In the genomic region with DNA sequence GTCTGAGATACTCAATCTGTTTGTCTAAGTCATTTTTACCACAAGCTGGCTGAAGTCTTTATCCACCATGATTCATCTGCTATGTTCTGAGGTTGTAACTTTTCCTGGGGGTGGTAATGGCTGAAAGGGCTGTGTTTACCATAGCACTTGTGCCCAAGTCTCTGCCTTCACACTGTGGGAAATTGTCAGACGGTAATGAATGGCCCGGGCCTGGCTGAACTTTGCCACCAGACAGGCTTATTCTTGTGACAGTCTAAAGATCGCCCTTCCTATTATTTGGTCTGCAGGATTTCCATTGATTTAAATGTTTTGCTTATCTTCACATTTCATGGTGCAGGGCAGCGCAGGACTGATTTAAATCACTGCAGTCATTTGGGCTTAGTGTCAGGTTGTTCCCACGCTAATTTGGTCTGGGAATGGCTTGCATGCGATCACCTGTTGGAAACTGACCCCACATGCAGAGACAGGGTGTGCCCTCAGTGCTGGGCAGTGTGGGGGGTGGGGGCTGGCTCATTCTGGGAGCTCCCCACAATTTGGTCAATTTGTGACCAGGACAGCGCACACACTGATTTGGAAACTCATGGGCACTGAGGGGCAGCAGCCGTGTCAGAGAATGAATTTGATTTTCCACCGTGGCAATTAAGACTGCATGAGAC, we compare ENCODE assay signal across 1 cellular context.
TF ChIP-seq lines count a peak whose summit lies in the region.

No MANE protein-coding gene starts in this region.

TF ChIP-seq in GM23338, 12 proteins besides CTCF, POLR2A, EP300 and RAD21:
- TF ChIP-seq, protein P1, sequence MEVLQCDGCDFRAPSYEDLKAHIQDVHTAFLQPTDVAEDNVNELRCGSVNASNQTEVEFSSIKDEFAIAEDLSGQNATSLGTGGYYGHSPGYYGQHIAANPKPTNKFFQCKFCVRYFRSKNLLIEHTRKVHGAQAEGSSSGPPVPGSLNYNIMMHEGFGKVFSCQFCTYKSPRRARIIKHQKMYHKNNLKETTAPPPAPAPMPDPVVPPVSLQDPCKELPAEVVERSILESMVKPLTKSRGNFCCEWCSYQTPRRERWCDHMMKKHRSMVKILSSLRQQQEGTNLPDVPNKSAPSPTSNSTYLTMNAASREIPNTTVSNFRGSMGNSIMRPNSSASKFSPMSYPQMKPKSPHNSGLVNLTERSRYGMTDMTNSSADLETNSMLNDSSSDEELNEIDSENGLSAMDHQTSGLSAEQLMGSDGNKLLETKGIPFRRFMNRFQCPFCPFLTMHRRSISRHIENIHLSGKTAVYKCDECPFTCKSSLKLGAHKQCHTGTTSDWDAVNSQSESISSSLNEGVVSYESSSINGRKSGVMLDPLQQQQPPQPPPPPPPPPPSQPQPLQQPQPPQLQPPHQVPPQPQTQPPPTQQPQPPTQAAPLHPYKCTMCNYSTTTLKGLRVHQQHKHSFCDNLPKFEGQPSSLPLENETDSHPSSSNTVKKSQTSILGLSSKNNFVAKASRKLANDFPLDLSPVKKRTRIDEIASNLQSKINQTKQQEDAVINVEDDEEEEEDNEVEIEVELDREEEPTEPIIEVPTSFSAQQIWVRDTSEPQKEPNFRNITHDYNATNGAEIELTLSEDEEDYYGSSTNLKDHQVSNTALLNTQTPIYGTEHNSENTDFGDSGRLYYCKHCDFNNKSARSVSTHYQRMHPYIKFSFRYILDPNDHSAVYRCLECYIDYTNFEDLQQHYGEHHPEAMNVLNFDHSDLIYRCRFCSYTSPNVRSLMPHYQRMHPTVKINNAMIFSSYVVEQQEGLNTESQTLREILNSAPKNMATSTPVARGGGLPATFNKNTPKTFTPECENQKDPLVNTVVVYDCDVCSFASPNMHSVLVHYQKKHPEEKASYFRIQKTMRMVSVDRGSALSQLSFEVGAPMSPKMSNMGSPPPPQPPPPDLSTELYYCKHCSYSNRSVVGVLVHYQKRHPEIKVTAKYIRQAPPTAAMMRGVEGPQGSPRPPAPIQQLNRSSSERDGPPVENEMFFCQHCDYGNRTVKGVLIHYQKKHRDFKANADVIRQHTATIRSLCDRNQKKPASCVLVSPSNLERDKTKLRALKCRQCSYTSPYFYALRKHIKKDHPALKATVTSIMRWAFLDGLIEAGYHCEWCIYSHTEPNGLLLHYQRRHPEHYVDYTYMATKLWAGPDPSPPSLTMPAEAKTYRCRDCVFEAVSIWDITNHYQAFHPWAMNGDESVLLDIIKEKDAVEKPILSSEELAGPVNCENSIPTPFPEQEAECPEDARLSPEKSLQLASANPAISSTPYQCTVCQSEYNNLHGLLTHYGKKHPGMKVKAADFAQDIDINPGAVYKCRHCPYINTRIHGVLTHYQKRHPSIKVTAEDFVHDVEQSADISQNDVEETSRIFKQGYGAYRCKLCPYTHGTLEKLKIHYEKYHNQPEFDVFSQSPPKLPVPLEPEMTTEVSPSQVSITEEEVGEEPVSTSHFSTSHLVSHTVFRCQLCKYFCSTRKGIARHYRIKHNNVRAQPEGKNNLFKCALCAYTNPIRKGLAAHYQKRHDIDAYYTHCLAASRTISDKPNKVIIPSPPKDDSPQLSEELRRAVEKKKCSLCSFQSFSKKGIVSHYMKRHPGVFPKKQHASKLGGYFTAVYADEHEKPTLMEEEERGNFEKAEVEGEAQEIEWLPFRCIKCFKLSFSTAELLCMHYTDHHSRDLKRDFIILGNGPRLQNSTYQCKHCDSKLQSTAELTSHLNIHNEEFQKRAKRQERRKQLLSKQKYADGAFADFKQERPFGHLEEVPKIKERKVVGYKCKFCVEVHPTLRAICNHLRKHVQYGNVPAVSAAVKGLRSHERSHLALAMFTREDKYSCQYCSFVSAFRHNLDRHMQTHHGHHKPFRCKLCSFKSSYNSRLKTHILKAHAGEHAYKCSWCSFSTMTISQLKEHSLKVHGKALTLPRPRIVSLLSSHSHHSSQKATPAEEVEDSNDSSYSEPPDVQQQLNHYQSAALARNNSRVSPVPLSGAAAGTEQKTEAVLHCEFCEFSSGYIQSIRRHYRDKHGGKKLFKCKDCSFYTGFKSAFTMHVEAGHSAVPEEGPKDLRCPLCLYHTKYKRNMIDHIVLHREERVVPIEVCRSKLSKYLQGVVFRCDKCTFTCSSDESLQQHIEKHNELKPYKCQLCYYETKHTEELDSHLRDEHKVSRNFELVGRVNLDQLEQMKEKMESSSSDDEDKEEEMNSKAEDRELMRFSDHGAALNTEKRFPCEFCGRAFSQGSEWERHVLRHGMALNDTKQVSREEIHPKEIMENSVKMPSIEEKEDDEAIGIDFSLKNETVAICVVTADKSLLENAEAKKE (CRISPR knock-in tag; IDR thresholded peaks at IDR 0.05) = no peak
- TF ChIP-seq, protein P2, sequence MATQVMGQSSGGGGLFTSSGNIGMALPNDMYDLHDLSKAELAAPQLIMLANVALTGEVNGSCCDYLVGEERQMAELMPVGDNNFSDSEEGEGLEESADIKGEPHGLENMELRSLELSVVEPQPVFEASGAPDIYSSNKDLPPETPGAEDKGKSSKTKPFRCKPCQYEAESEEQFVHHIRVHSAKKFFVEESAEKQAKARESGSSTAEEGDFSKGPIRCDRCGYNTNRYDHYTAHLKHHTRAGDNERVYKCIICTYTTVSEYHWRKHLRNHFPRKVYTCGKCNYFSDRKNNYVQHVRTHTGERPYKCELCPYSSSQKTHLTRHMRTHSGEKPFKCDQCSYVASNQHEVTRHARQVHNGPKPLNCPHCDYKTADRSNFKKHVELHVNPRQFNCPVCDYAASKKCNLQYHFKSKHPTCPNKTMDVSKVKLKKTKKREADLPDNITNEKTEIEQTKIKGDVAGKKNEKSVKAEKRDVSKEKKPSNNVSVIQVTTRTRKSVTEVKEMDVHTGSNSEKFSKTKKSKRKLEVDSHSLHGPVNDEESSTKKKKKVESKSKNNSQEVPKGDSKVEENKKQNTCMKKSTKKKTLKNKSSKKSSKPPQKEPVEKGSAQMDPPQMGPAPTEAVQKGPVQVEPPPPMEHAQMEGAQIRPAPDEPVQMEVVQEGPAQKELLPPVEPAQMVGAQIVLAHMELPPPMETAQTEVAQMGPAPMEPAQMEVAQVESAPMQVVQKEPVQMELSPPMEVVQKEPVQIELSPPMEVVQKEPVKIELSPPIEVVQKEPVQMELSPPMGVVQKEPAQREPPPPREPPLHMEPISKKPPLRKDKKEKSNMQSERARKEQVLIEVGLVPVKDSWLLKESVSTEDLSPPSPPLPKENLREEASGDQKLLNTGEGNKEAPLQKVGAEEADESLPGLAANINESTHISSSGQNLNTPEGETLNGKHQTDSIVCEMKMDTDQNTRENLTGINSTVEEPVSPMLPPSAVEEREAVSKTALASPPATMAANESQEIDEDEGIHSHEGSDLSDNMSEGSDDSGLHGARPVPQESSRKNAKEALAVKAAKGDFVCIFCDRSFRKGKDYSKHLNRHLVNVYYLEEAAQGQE (IDR thresholded peaks at IDR 0.05; ENCODE audit: unreplicated experiment) = no peak
- TF ChIP-seq EZH2 (IDR thresholded peaks at IDR 0.05; ENCODE audit: low read depth, unreplicated experiment) = no peak
- TF ChIP-seq POLR2AphosphoS5 (IDR thresholded peaks at IDR 0.05; ENCODE audit: low read depth) = no peak
- TF ChIP-seq EZH2phosphoT487 (IDR thresholded peaks at IDR 0.05; ENCODE audit: unreplicated experiment) = no peak
- TF ChIP-seq CREB1 (CRISPR knock-in tag; IDR thresholded peaks at IDR 0.05; ENCODE audit: low read depth) = no peak
- no peak for TF ChIP-seq ZNF114 (CRISPR knock-in tag; IDR thresholded peaks at IDR 0.05)
- TF ChIP-seq ETS1 (IDR thresholded peaks at IDR 0.05) = no peak
- TF ChIP-seq ZNF331 (CRISPR knock-in tag; IDR thresholded peaks at IDR 0.05; ENCODE audit: low read depth) = no peak
- no peak for TF ChIP-seq NANOG (IDR thresholded peaks at IDR 0.05; ENCODE audit: borderline replicate concordance)
- no peak for TF ChIP-seq STAT1 (IDR thresholded peaks at IDR 0.05; ENCODE audit: unreplicated experiment)
- no peak for TF ChIP-seq JUNB (IDR thresholded peaks at IDR 0.05; ENCODE audit: unreplicated experiment)
